Comparison of ENCODE assay signal across 24 cellular contexts in the genomic region with DNA sequence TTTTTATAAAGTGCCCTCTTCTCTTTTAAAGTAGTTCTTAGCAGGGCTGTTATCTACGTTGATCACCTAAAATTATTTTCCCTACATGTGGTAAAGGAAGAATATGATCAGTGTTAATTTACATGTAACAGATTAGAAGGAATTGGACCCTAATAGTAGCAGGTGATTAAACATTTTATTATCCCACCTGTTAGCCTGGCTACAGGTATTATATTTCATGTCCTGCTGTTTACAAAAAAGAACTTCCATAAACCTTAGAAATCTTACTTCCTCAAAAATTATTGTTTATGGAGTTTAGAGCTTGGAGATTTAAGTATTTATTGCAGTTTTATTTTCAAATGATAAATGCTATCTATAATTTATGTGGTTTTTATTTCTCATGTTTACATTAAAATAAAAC.
"Had no signal": no experiment of that assay in that cellular context is flagged by ENCODE, and none has a peak within 500 bp of the region (broad histone marks: within the 10 kb centered on the region; RNA-seq: fewer than 3 reads in every experiment).

No MANE protein-coding gene starts in this region.

- H3K9me3 ChIP-seq: esophagus muscularis mucosa, gastrocnemius medialis, heart left ventricle had no signal

- DNase-seq: activated CD4-positive, alpha-beta memory T cell treated with anti-CD3 and anti-CD28 coated beads, Interleukin-2, amount 10 ng/mL, durations not matched to agents 7 days and 5 days; activated CD4-positive, alpha-beta T cell treated with anti-CD3 and anti-CD28 coated beads for 1 hour; activated CD4-positive, alpha-beta T cell treated with anti-CD3 and anti-CD28 coated beads for 4 hours; activated CD4-positive, alpha-beta T cell treated with anti-CD3 and anti-CD28 coated beads, Interleukin-2, amount 10 ng/mL, durations not matched to agents 7 days and 5 days; activated CD4-positive, alpha-beta T cell treated with anti-CD3 and anti-CD28 coated beads, Interleukin-2, amount 50 U/mL, for 4 hours; activated CD8-positive, alpha-beta memory T cell treated with anti-CD3 and anti-CD28 coated beads for 24 hours; activated effector memory CD4-positive, alpha-beta T cell treated with Interleukin-2 at 50 U/mL for 16 hours; activated gamma-delta T cell treated with Interleukin-2 at 50 U/mL for 16 hours; activated naive CD4-positive, alpha-beta T cell treated with anti-CD3 and anti-CD28 coated beads, Interleukin-2, amount 50 U/mL, for 16 hours; activated naive CD4-positive, alpha-beta T cell treated with Interleukin-2 at 50 U/mL for 16 hours; activated T-cell treated with anti-CD3 and anti-CD28 coated beads, Interleukin-2, amount 50 U/mL, for 4 hours; amniotic stem cell; anterior cingulate cortex; brain microvascular endothelial cell; dorsolateral prefrontal cortex; effector memory CD8-positive, alpha-beta T cell; erythroblast; foreskin keratinocyte; gastrocnemius medialis; glutamatergic neuron; heart left ventricle; T-helper 2 cell had no signal

- H3K27ac ChIP-seq: brain microvascular endothelial cell, coronary artery, dorsolateral prefrontal cortex, esophagus muscularis mucosa, foreskin keratinocyte, gastrocnemius medialis, heart left ventricle had no signal

- H3K4me1 ChIP-seq: esophagus muscularis mucosa, foreskin keratinocyte, gastrocnemius medialis, heart left ventricle had no signal

- H3K36me3 ChIP-seq: brain microvascular endothelial cell, esophagus muscularis mucosa, gastrocnemius medialis, heart left ventricle had no signal

- H3K4me3 ChIP-seq: coronary artery, dorsolateral prefrontal cortex, esophagus muscularis mucosa, gastrocnemius medialis, heart left ventricle had no signal

- H3K27me3 ChIP-seq: brain microvascular endothelial cell, esophagus muscularis mucosa, foreskin keratinocyte, gastrocnemius medialis had no signal
